ENCODE assay signal across 13 cellular contexts in genomic region chr3:107068980-107069379, GRCh38.
A peak's percentile ranks its signal among the peaks of the same experiment; 100 is the strongest.
DNase-seq lines count a peak whose midpoint lies in the region; ATAC-seq and TF ChIP-seq lines count a peak whose summit lies in the region.
"Had no signal": no experiment of that assay in that cellular context is flagged by ENCODE, and none has a peak within 500 bp of the region (broad histone marks: within the 10 kb centered on the region; RNA-seq: fewer than 3 reads in every experiment).

No MANE protein-coding gene starts in this region.

- no peaks in the 10 kb centered on the region for H3K36me3 ChIP-seq in hepatocyte (replicated peaks; ENCODE audit: insufficient read depth, low read depth)
- H3K36me3 ChIP-seq: sigmoid colon had no signal

- H3K9me2 ChIP-seq in hepatocyte (replicated peaks; ENCODE audit: insufficient read depth), result no peaks in the 10 kb centered on the region

- ATAC-seq in HG02678 (IDR thresholded peaks at IDR 0.05; ENCODE audit: unreplicated experiment) (no peak), natural killer cell (no peak)

- no peak for TF ChIP-seq CTCF in natural killer cell (IDR thresholded peaks at IDR 0.05)
- no peak for TF ChIP-seq CTCF in hepatocyte (IDR thresholded peaks at IDR 0.05; ENCODE audit: poor library complexity)

- no peaks in the 10 kb centered on the region for H3K27me3 Mint-ChIP-seq in natural killer cell (ENCODE audit: low read depth in 2 of 2)
- H3K27me3 Mint-ChIP-seq in activated T-helper 2 cell treated with anti-CD3 and anti-CD28 coated beads, Interferon-gamma antibody, Interleukin-2, Interleukin-4, amounts not matched to agents 10 μg/mL and 5 μg/mL and 100 μg/mL, durations not matched to agents 14 hours and 24 hours and 36 hours (ENCODE audit: low read depth), result no peaks in the 10 kb centered on the region

- intact Hi-C loops in natural killer cell (cut with micrococcal nuclease), result no loop called here
- intact Hi-C loops in activated T-helper 2 cell treated with anti-CD3 and anti-CD28 coated beads, Interferon-gamma antibody, Interleukin-2, Interleukin-4, amounts not matched to agents 10 μg/mL and 5 μg/mL and 100 μg/mL, durations not matched to agents 14 hours and 24 hours and 36 hours (cut with micrococcal nuclease), result loop anchor here (5.0 to 10.0 kb wide), 2 partner anchors 464 to 1702 kb away; partner anchors contain the start of gene ALCAM

- H3K27me3 ChIP-seq in hepatocyte, result no peaks in the 10 kb centered on the region
- H3K27me3 ChIP-seq: sigmoid colon had no signal

- DNase-seq in DMS 273 treated with DMSO at 0.1 percent for 48 hours (lab: John Stamatoyannopoulos, UW) (peak; percentile 23), M059J (ENCODE audit: low read depth) (peak; percentile 87), dermis blood vessel endothelial cell (peak; percentile 90), non-pigmented ciliary epithelial cell (ENCODE audit: low read depth) (peak; percentile 65), natural killer cell (no peak), hepatocyte (ENCODE audit: low spot score) (no peak)
- DNase-seq in activated T-helper 2 cell treated with anti-CD3 and anti-CD28 coated beads, Interferon-gamma antibody, Interleukin-2, Interleukin-4, amounts not matched to agents 10 μg/mL and 5 μg/mL and 100 μg/mL, durations not matched to agents 14 hours and 24 hours and 36 hours (ENCODE audit: low spot score), result no peak
- DNase-seq: central memory CD4-positive, alpha-beta T cell; NCI-H2029 treated with DMSO at 0.1 percent for 48 hours; SHP77; sigmoid colon had no signal

- H3K36me3 Mint-ChIP-seq in natural killer cell, result no peaks in the 10 kb centered on the region
- H3K36me3 Mint-ChIP-seq in activated T-helper 2 cell treated with anti-CD3 and anti-CD28 coated beads, Interferon-gamma antibody, Interleukin-2, Interleukin-4, amounts not matched to agents 10 μg/mL and 5 μg/mL and 100 μg/mL, durations not matched to agents 14 hours and 24 hours and 36 hours (ENCODE audit: low read depth), result no peaks in the 10 kb centered on the region

- no peaks in the 10 kb centered on the region for H4K20me1 ChIP-seq in hepatocyte (ENCODE audit: insufficient read depth, poor library complexity, severe bottlenecking)

- no peaks in the 10 kb centered on the region for H3K4me1 ChIP-seq in hepatocyte (ENCODE audit: insufficient read depth)

- no peak overlapping the region for H2AFZ ChIP-seq in hepatocyte

- peaks cover 6 to 7% of the 10 kb centered on the region in 2 donors for H3K4me1 Mint-ChIP-seq in natural killer cell
- peaks cover 12% of the 10 kb centered on the region for H3K4me1 Mint-ChIP-seq in activated T-helper 2 cell treated with anti-CD3 and anti-CD28 coated beads, Interferon-gamma antibody, Interleukin-2, Interleukin-4, amounts not matched to agents 10 μg/mL and 5 μg/mL and 100 μg/mL, durations not matched to agents 14 hours and 24 hours and 36 hours (ENCODE audit: low read depth)

- H3K4me3 ChIP-seq in hepatocyte, result no peak overlapping the region
- H3K4me3 ChIP-seq: sigmoid colon had no signal

- H3K79me2 ChIP-seq in hepatocyte, result no peaks in the 10 kb centered on the region

- H3K9me3 ChIP-seq in hepatocyte (ENCODE audit: low read depth), result no peaks in the 10 kb centered on the region
- H3K9me3 ChIP-seq: sigmoid colon had no signal

- H3K4me2 ChIP-seq in hepatocyte, result no peak overlapping the region

- no peak overlapping the region for H3K4me3 Mint-ChIP-seq in natural killer cell
- no peak overlapping the region for H3K4me3 Mint-ChIP-seq in activated T-helper 2 cell treated with anti-CD3 and anti-CD28 coated beads, Interferon-gamma antibody, Interleukin-2, Interleukin-4, amounts not matched to agents 10 μg/mL and 5 μg/mL and 100 μg/mL, durations not matched to agents 14 hours and 24 hours and 36 hours (ENCODE audit: low read depth)
- H3K4me3 Mint-ChIP-seq: stimulated activated naive CD8-positive, alpha-beta T cell treated with anti-CD3 and anti-CD28 coated beads, Interleukin-15, Interleukin-2, amounts not matched to agents 100 ng/mL and 50 ng/mL, for 24 hours had no signal

- no peak overlapping the region for H3K27ac ChIP-seq in hepatocyte
- H3K27ac ChIP-seq: sigmoid colon had no signal

- 69% methylated on average over 4 of the region's 4 CpGs for WGBS in hepatocyte (ENCODE audit: low lambda C conversion rate, missing lambda C conversion rate)

- H3K9me3 Mint-ChIP-seq in natural killer cell, result no peaks in the 10 kb centered on the region
- H3K9me3 Mint-ChIP-seq in activated T-helper 2 cell treated with anti-CD3 and anti-CD28 coated beads, Interferon-gamma antibody, Interleukin-2, Interleukin-4, amounts not matched to agents 10 μg/mL and 5 μg/mL and 100 μg/mL, durations not matched to agents 14 hours and 24 hours and 36 hours, result peaks cover 3% of the 10 kb centered on the region
- H3K9me3 Mint-ChIP-seq: stimulated activated naive CD8-positive, alpha-beta T cell treated with anti-CD3 and anti-CD28 coated beads, Interleukin-15, Interleukin-2, amounts not matched to agents 100 ng/mL and 50 ng/mL, for 24 hours had no signal

- H3K27ac Mint-ChIP-seq in natural killer cell, result no peak overlapping the region
- H3K27ac Mint-ChIP-seq in activated T-helper 2 cell treated with anti-CD3 and anti-CD28 coated beads, Interferon-gamma antibody, Interleukin-2, Interleukin-4, amounts not matched to agents 10 μg/mL and 5 μg/mL and 100 μg/mL, durations not matched to agents 14 hours and 24 hours and 36 hours, result no peak overlapping the region
- H3K27ac Mint-ChIP-seq: stimulated activated naive CD8-positive, alpha-beta T cell treated with anti-CD3 and anti-CD28 coated beads, Interleukin-15, Interleukin-2, amounts not matched to agents 100 ng/mL and 50 ng/mL, for 24 hours had no signal

Comparison
In these comparisons a context has a peak if more than half of its experiments do, and no peak if none do; other contexts are left out.
1. DNase-seq: peak in DMS 273 treated with DMSO at 0.1 percent for 48 hours (single experiment), M059J (single experiment), dermis blood vessel endothelial cell (single experiment) and non-pigmented ciliary epithelial cell (single experiment); none in natural killer cell (single experiment), activated T-helper 2 cell treated with anti-CD3 and anti-CD28 coated beads, Interferon-gamma antibody, Interleukin-2, Interleukin-4, amounts not matched to agents 10 μg/mL and 5 μg/mL and 100 μg/mL, durations not matched to agents 14 hours and 24 hours and 36 hours (single experiment) and hepatocyte (single experiment).